8 cellular contexts compared by ENCODE assay signal in the genomic region with DNA sequence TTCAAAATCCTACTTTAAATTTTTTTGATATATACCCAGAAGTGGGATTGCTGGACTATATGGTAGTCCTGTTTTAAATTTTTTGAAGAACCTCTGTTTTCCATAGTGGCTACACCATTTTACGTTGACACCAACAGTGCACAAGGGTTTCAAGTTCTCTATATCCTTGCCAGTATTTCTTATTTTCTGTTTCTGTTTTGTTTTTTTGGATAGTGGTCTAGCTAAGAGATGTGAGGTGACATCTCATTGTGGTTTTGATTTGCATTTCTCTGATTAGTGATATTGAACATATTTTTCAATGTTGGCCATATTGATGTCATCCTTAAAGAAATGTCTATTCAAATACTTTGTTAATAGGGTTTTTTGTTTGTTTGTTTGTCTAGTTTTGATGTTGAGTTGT.
ATAC-seq lines count a peak whose summit lies in the region.

No MANE protein-coding gene starts in this region.

- ATAC-seq in GM18499 (IDR thresholded peaks at IDR 0.05; ENCODE audit: insufficient read depth, unreplicated experiment) (peak; percentile 84), GM18867 (IDR thresholded peaks at IDR 0.05; ENCODE audit: unreplicated experiment) (peak; percentile 84), GM19452 (IDR thresholded peaks at IDR 0.05; ENCODE audit: unreplicated experiment) (peak; percentile 47), GM21526 (IDR thresholded peaks at IDR 0.05; ENCODE audit: low FRiP score, unreplicated experiment) (peak; percentile 60), HG02588 (IDR thresholded peaks at IDR 0.05; ENCODE audit: unreplicated experiment) (peak; percentile 59), HG02970 (IDR thresholded peaks at IDR 0.05; ENCODE audit: low FRiP score, unreplicated experiment) (peak; percentile 57), HG03175 (IDR thresholded peaks at IDR 0.05; ENCODE audit: unreplicated experiment) (peak; percentile 74), HG03469 (IDR thresholded peaks at IDR 0.05; ENCODE audit: unreplicated experiment) (peak; percentile 64)

Comparison
In these comparisons a context has a peak if more than half of its experiments do, and no peak if none do; other contexts are left out.
1. Peak in every context shown above with its lines: ATAC-seq.